ENCODE assay signal across 18 cellular contexts in the genomic region with DNA sequence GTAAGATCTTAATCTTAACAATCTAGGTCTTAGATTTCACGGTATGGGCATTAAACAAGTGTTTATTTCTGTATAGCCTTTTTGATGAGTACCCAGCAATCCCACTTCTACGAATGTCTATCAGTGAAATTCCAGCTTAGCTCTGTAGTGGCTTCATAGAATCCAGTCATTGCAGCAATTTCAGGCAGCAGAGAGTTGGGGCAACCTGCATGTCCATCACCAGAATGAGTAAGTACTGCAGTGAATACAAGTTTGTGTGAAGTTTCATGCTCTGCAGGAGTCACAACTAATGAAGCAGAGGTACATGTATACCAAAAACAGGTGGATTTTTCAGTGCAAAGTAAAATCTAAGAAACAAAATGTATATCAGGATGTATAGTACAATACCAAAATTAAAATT.
"Had no signal": no experiment of that assay in that cellular context is flagged by ENCODE, and none has a peak within 500 bp of the region (broad histone marks: within the 10 kb centered on the region; RNA-seq: fewer than 3 reads in every experiment).

No MANE protein-coding gene starts in this region.

- H3K9me3 ChIP-seq: breast epithelium, left lung, mucosa of descending colon, pancreas, sigmoid colon had no signal

- H3K27ac ChIP-seq: breast epithelium, left lung, pancreas, sigmoid colon had no signal

- FAIRE-seq: islet of Langerhans, pancreas, urothelium cell line had no signal

- DNase-seq: activated CD4-positive, alpha-beta memory T cell treated with anti-CD3 and anti-CD28 coated beads, Interleukin-2, amount 10 ng/mL, durations not matched to agents 7 days and 5 days; activated naive CD4-positive, alpha-beta T cell treated with anti-CD3 and anti-CD28 coated beads for 36 hours; activated naive CD8-positive, alpha-beta T cell treated with anti-CD3 and anti-CD28 coated beads, Interleukin-2, amount 50 U/mL, for 24 hours; aorta; dorsolateral prefrontal cortex; endodermal cell; left lung; mucosa of descending colon; naive thymus-derived CD4-positive, alpha-beta T cell; pancreas; sigmoid colon; SW 1271 had no signal

- H3K9me3 Mint-ChIP-seq: activated CD4-positive, alpha-beta memory T cell treated with anti-CD3 and anti-CD28 coated beads, Interleukin-2, amount 10 ng/mL, durations not matched to agents 7 days and 5 days; activated naive CD4-positive, alpha-beta T cell treated with anti-CD3 and anti-CD28 coated beads for 36 hours; activated naive CD8-positive, alpha-beta T cell treated with anti-CD3 and anti-CD28 coated beads, Interleukin-2, amount 50 U/mL, for 24 hours; endodermal cell; memory B cell; stimulated activated memory B cell treated with anti-CD40 and anti-IgM and Interleukin-4, amounts not matched to agents 10 μg/mL and 1 μg/mL and 100 μg/mL, for 72 hours; T-helper 2 cell treated with Interferon-gamma antibody and Interleukin-4, amounts not matched to agents 5 μg/mL and 100 μg/mL, for 36 hours had no signal

- ATAC-seq: activated naive CD8-positive, alpha-beta T cell treated with anti-CD3 and anti-CD28 coated beads, Interleukin-2, amount 50 U/mL, for 24 hours; left lung; mucosa of descending colon; naive thymus-derived CD4-positive, alpha-beta T cell; pancreas; stimulated activated memory B cell treated with anti-CD40 and anti-IgM and Interleukin-4, amounts not matched to agents 10 μg/mL and 1 μg/mL and 100 μg/mL, for 72 hours had no signal

- H3K4me3 ChIP-seq: breast epithelium, left lung, mucosa of descending colon, pancreas, sigmoid colon had no signal

- H3K4me3 Mint-ChIP-seq: activated CD4-positive, alpha-beta memory T cell treated with anti-CD3 and anti-CD28 coated beads, Interleukin-2, amount 10 ng/mL, durations not matched to agents 7 days and 5 days; activated naive CD4-positive, alpha-beta T cell treated with anti-CD3 and anti-CD28 coated beads for 36 hours; activated naive CD8-positive, alpha-beta T cell treated with anti-CD3 and anti-CD28 coated beads, Interleukin-2, amount 50 U/mL, for 24 hours; memory B cell; stimulated activated memory B cell treated with anti-CD40 and anti-IgM and Interleukin-4, amounts not matched to agents 10 μg/mL and 1 μg/mL and 100 μg/mL, for 72 hours; T-helper 2 cell treated with Interferon-gamma antibody and Interleukin-4, amounts not matched to agents 5 μg/mL and 100 μg/mL, for 36 hours had no signal

- H3K36me3 Mint-ChIP-seq: stimulated activated memory B cell treated with anti-CD40 and anti-IgM and Interleukin-4, amounts not matched to agents 10 μg/mL and 1 μg/mL and 100 μg/mL, for 72 hours had no signal

- H3K27ac Mint-ChIP-seq: activated CD4-positive, alpha-beta memory T cell treated with anti-CD3 and anti-CD28 coated beads, Interleukin-2, amount 10 ng/mL, durations not matched to agents 7 days and 5 days; activated naive CD8-positive, alpha-beta T cell treated with anti-CD3 and anti-CD28 coated beads, Interleukin-2, amount 50 U/mL, for 24 hours; endodermal cell; memory B cell; stimulated activated memory B cell treated with anti-CD40 and anti-IgM and Interleukin-4, amounts not matched to agents 10 μg/mL and 1 μg/mL and 100 μg/mL, for 72 hours; T-helper 2 cell treated with Interferon-gamma antibody and Interleukin-4, amounts not matched to agents 5 μg/mL and 100 μg/mL, for 36 hours had no signal

- H3K36me3 ChIP-seq: breast epithelium, left lung, pancreas, sigmoid colon had no signal

- H3K27me3 Mint-ChIP-seq: activated CD4-positive, alpha-beta memory T cell treated with anti-CD3 and anti-CD28 coated beads, Interleukin-2, amount 10 ng/mL, durations not matched to agents 7 days and 5 days; activated naive CD8-positive, alpha-beta T cell treated with anti-CD3 and anti-CD28 coated beads, Interleukin-2, amount 50 U/mL, for 24 hours had no signal

- H3K4me1 ChIP-seq: breast epithelium, pancreas had no signal
